1 cellular context compared by ENCODE assay signal in genomic region chr15:48334260-48334659, GRCh38.
TF ChIP-seq lines count a peak whose summit lies in the region.

No MANE protein-coding gene starts in this region.

TF ChIP-seq in WTC11, 78 proteins besides CTCF, POLR2A, EP300 and RAD21 (continued from another document):
- no peak for TF ChIP-seq CREB1 (CRISPR knock-in tag; IDR thresholded peaks at IDR 0.05)
TF ChIP-seq in WTC11: peak in this region for 0.
